In the genomic region with DNA sequence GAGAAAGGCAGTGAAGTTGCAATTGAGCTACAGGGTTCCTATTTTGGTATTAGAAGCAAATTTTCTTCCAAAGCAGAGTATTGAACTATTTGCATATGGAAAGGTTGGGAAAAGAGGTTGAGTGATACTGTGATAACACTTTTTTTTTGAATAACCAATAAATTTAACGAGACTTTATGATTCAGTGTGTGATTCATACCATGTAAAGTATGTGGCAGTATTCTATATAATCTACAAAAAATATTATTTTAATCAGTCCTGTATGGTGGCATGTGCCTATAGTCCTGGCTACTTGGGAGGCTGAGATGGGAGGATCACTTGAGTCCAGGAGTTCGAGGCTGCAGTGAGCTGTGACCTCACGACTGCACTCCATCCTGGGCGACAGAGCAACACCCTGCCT, we compare ENCODE assay signal across 19 cellular contexts.
A peak's percentile ranks its signal among the peaks of the same experiment; 100 is the strongest.
DNase-seq lines count a peak whose midpoint lies in the region; ATAC-seq lines count a peak whose summit lies in the region.
"Had no signal": no experiment of that assay in that cellular context is flagged by ENCODE, and none has a peak within 500 bp of the region (broad histone marks: within the 10 kb centered on the region; RNA-seq: fewer than 3 reads in every experiment).

No MANE protein-coding gene starts in this region.

- peak overlapping the region; percentile 38 for H3K27ac Mint-ChIP-seq in activated naive CD8-positive, alpha-beta T cell treated with anti-CD3 and anti-CD28 coated beads, Interleukin-2, amount 50 U/mL, for 24 hours
- no peak overlapping the region for H3K27ac Mint-ChIP-seq in activated naive CD8-positive, alpha-beta T cell treated with anti-CD3 and anti-CD28 coated beads for 36 hours
- peak overlapping the region; percentile 70 for H3K27ac Mint-ChIP-seq in memory B cell
- H3K27ac Mint-ChIP-seq: B cell; CD8-positive, alpha-beta T cell; GM23338; H9 had no signal

- H3K9me3 Mint-ChIP-seq in activated naive CD8-positive, alpha-beta T cell treated with anti-CD3 and anti-CD28 coated beads, Interleukin-2, amount 50 U/mL, for 24 hours: no peaks in the 10 kb centered on the region
- no peaks in the 10 kb centered on the region for H3K9me3 Mint-ChIP-seq in activated naive CD8-positive, alpha-beta T cell treated with anti-CD3 and anti-CD28 coated beads for 36 hours
- H3K9me3 Mint-ChIP-seq in memory B cell: no peaks in the 10 kb centered on the region
- H3K9me3 Mint-ChIP-seq: CD8-positive, alpha-beta T cell; GM23338; H9 had no signal

- ATAC-seq in activated CD4-positive, CD25-positive, alpha-beta regulatory T cell treated with anti-CD3 and anti-CD28 coated beads, Interleukin-2, amount 50 U/mL, for 24 hours: peak; percentile 46 to 60
- ATAC-seq in activated naive CD8-positive, alpha-beta T cell treated with anti-CD3 and anti-CD28 coated beads, Interleukin-2, amount 50 U/mL, for 24 hours: peak; percentile 54
- no peak for ATAC-seq in memory B cell (ENCODE audit: low read depth)
- ATAC-seq in GM19351 (IDR thresholded peaks at IDR 0.05; ENCODE audit: unreplicated experiment): no peak
- ATAC-seq: CD8-positive, alpha-beta T cell; GM12878; GM23338; HCT116 had no signal

- H3K4me1 Mint-ChIP-seq in activated naive CD8-positive, alpha-beta T cell treated with anti-CD3 and anti-CD28 coated beads, Interleukin-2, amount 50 U/mL, for 24 hours: peaks cover 23% of the 10 kb centered on the region
- peaks cover 17% of the 10 kb centered on the region for H3K4me1 Mint-ChIP-seq in activated naive CD8-positive, alpha-beta T cell treated with anti-CD3 and anti-CD28 coated beads for 36 hours
- H3K4me1 Mint-ChIP-seq in memory B cell: peaks cover 5% of the 10 kb centered on the region
- H3K4me1 Mint-ChIP-seq: B cell had no signal

- H3K4me3 Mint-ChIP-seq in activated naive CD8-positive, alpha-beta T cell treated with anti-CD3 and anti-CD28 coated beads, Interleukin-2, amount 50 U/mL, for 24 hours: no peak overlapping the region
- H3K4me3 Mint-ChIP-seq in activated naive CD8-positive, alpha-beta T cell treated with anti-CD3 and anti-CD28 coated beads for 36 hours: no peak overlapping the region
- no peak overlapping the region for H3K4me3 Mint-ChIP-seq in memory B cell
- H3K4me3 Mint-ChIP-seq: B cell; CD4-positive, CD25-positive, alpha-beta regulatory T cell; CD8-positive, alpha-beta T cell; GM23338; H9 had no signal

- DNase-seq in activated CD4-positive, CD25-positive, alpha-beta regulatory T cell treated with anti-CD3 and anti-CD28 coated beads, Interleukin-2, amount 50 U/mL, for 72 hours: no peak
- DNase-seq in activated naive CD8-positive, alpha-beta T cell treated with anti-CD3 and anti-CD28 coated beads, Interleukin-2, amount 50 U/mL, for 24 hours: no peak
- no peak for DNase-seq in activated naive CD8-positive, alpha-beta T cell treated with anti-CD3 and anti-CD28 coated beads for 36 hours
- DNase-seq in memory B cell (ENCODE audit: low spot score in 2 of 2) (no peak), NCI-H146 treated with DMSO at 0.1 percent for 48 hours (lab: John Stamatoyannopoulos, UW; ENCODE audit: unreplicated experiment) (no peak)
- DNase-seq in stimulated activated CD4-positive, alpha-beta T cell treated with anti-CD3 and anti-CD28 coated beads, Interleukin-12 subunit alpha, Interleukin-12 subunit beta, amount 100 ng/mL, for 4 hours: no peak
- DNase-seq: Caco-2; CD4-positive, CD25-positive, alpha-beta regulatory T cell; CD8-positive, alpha-beta T cell; DMS153; DND-41; GDM1; H9 had no signal

- H3K36me3 Mint-ChIP-seq in activated naive CD8-positive, alpha-beta T cell treated with anti-CD3 and anti-CD28 coated beads, Interleukin-2, amount 50 U/mL, for 24 hours (ENCODE audit: low read depth): peaks cover 31% of the 10 kb centered on the region
- H3K36me3 Mint-ChIP-seq in activated naive CD8-positive, alpha-beta T cell treated with anti-CD3 and anti-CD28 coated beads for 36 hours: peaks cover 16% of the 10 kb centered on the region
- peaks cover 34% of the 10 kb centered on the region for H3K36me3 Mint-ChIP-seq in memory B cell

- H3K27me3 Mint-ChIP-seq in activated naive CD8-positive, alpha-beta T cell treated with anti-CD3 and anti-CD28 coated beads, Interleukin-2, amount 50 U/mL, for 24 hours: no peaks in the 10 kb centered on the region
- no peaks in the 10 kb centered on the region for H3K27me3 Mint-ChIP-seq in activated naive CD8-positive, alpha-beta T cell treated with anti-CD3 and anti-CD28 coated beads for 36 hours
- H3K27me3 Mint-ChIP-seq in memory B cell: no peaks in the 10 kb centered on the region
- H3K27me3 Mint-ChIP-seq: B cell; CD4-positive, CD25-positive, alpha-beta regulatory T cell had no signal

Comparison
In these comparisons a context has a peak if more than half of its experiments do, and no peak if none do; other contexts are left out.
1. ATAC-seq: peak in activated CD4-positive, CD25-positive, alpha-beta regulatory T cell treated with anti-CD3 and anti-CD28 coated beads, Interleukin-2, amount 50 U/mL, for 24 hours (2 of 2) and activated naive CD8-positive, alpha-beta T cell treated with anti-CD3 and anti-CD28 coated beads, Interleukin-2, amount 50 U/mL, for 24 hours (single experiment); none in memory B cell (single experiment) and GM19351 (single experiment).